8 cellular contexts compared by ENCODE assay signal in the genomic region with DNA sequence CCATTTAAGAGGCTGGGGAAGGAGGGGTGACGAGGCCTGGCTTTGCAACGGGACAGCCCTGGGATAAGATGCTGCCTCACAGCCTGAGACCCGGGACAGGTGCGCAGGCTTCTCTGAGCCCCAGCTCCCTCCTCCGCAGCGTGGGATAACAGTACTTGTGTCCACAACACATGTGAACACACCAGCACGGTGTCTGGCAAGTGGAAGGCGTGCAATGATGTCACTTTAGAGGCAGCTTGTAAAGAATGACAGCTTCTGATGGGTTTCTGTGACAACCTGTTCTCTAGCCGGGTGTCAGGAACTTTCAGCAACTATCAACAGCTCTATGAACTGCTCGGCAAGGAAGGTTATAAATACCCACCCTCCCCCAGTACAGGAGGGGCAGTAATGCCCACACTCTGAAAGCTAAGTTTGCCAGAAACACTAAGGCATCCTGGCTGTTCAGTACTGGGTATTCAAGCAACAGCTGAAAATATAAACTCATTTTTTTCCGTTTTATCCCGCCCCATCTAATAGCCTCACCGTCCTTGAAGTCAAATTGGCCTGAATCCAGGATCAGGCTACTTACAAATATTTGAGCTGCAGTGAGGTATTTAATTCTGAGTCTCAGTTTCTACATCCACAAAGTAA. TPM values are rescaled to one million over a fixed set of nuclear protein-coding genes. Genes with fewer than 3 reads are reported as not detected.
DNase-seq lines count a peak whose midpoint lies in the region; ATAC-seq and TF ChIP-seq lines count a peak whose summit lies in the region.

No MANE protein-coding gene starts in this region.

- no peak for TF ChIP-seq CTCF in astrocyte of the cerebellum (IDR thresholded peaks at IDR 0.05; ENCODE audit: low read depth, low read length, missing control alignments)

- ATAC-seq in GM18517 (IDR thresholded peaks at IDR 0.05; ENCODE audit: unreplicated experiment) (no peak), GM21367 (IDR thresholded peaks at IDR 0.05; ENCODE audit: unreplicated experiment) (no peak)

- H3K4me3 ChIP-seq in astrocyte of the cerebellum (ENCODE audit: low read depth, low read length), result no peak overlapping the region

- in situ Hi-C loops in astrocyte of the cerebellum (cut with HindIII; ENCODE audit: low sequenced_read_pairs), result no loop called here

- peak overlapping the region; percentile 98 for H3K27ac ChIP-seq in temporal lobe (ENCODE audit: low read depth, low read length)

- DNase-seq in NCI-H2029 (lab: John Stamatoyannopoulos, UW) (peak; percentile 19), NCI-H2029 treated with DMSO at 0.1 percent for 48 hours (lab: John Stamatoyannopoulos, UW) (no peak), astrocyte of the cerebellum (ENCODE audit: low read depth) (peak; percentile 59), left kidney (ENCODE audit: low read depth, low spot score) (peak; percentile 46), middle frontal gyrus (ENCODE audit: extremely low spot score, low spot score) (no peak)

RNA-seq across cellular contexts. Expression of gene MYH9, which starts 59.7 kb away (rescaled TPM):
- total RNA-seq in temporal lobe, result 31.0 TPM

Comparison
In these comparisons a context has a peak if more than half of its experiments do, and no peak if none do; other contexts are left out.
1. DNase-seq: peak in NCI-H2029 (single experiment), astrocyte of the cerebellum (single experiment) and left kidney (single experiment); none in NCI-H2029 treated with DMSO at 0.1 percent for 48 hours (single experiment) and middle frontal gyrus (single experiment).